Comparison of ENCODE assay signal across 1 cellular context in the genomic region with DNA sequence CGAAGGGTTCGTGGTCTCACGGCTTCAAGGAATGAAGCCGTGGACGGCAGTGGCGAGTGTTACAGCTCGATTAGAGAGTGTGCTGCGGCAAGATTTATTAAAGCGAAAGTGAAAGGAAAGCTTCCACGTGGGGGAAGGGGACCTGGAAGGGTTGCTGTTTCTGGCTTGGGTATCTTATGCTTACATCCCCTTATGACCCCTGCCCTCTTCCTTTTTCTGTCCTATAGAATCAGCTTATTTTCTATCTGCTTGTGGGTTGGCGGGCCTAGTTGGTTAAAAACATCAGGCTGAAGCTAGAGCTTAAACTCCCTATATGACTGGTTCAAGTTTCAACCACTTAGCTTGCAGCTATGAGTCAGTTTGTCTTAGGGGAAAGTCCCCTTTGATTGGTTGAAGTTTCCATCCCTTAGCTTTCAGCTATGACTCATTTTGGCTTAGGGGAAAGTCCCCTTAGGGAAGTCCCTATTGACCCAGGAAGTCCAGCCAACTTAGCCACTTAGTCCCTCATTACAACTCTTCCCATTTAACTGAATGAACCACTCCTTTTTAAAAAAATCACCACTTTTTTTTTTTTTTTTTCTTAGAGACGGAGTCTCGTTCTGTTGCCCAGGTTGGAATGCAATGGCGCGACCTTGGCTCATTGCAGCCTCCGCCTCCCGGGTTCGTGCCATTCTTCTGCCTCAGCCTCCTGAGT.
TF ChIP-seq lines count a peak whose summit lies in the region.

No MANE protein-coding gene starts in this region.

TF ChIP-seq in GM12878, 131 proteins besides CTCF, POLR2A, EP300 and RAD21 (continued from another document and continues in another):
- TF ChIP-seq, protein P1, sequence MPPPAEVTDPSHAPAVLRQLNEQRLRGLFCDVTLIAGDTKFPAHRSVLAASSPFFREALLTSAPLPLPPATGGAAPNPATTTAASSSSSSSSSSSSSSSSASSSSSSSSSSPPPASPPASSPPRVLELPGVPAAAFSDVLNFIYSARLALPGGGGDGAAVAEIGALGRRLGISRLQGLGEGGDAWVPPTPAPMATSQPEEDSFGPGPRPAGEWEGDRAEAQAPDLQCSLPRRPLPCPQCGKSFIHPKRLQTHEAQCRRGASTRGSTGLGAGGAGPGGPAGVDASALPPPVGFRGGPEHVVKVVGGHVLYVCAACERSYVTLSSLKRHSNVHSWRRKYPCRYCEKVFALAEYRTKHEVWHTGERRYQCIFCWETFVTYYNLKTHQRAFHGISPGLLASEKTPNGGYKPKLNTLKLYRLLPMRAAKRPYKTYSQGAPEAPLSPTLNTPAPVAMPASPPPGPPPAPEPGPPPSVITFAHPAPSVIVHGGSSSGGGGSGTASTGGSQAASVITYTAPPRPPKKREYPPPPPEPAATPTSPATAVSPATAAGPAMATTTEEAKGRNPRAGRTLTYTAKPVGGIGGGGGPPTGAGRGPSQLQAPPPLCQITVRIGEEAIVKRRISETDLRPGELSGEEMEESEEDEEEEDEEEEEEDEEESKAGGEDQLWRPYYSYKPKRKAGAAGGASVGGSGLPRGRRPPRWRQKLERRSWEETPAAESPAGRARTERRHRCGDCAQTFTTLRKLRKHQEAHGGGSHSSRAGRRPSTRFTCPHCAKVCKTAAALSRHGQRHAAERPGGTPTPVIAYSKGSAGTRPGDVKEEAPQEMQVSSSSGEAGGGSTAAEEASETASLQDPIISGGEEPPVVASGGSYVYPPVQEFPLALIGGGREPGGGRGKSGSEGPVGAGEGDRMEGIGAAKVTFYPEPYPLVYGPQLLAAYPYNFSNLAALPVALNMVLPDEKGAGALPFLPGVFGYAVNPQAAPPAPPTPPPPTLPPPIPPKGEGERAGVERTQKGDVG (CRISPR knock-in tag; IDR thresholded peaks at IDR 0.05) = no peak
- TF ChIP-seq SUPT20H (IDR thresholded peaks at IDR 0.05; ENCODE audit: borderline replicate concordance, control insufficient read depth, low read depth, low read length) (no peak), STAT1 (conservative IDR thresholded peaks at IDR 0.05) (no peak), HDGF (IDR thresholded peaks at IDR 0.05) (no peak), DPF2 (IDR thresholded peaks at IDR 0.05) (peak; percentile 83; the same call in 1 of the 2 replicates), FOS (IDR thresholded peaks at IDR 0.05; ENCODE audit: borderline replicate concordance, extremely low read depth, insufficient read length) (no peak), ZSCAN29 (IDR thresholded peaks at IDR 0.05) (no peak), CHD1 (IDR thresholded peaks at IDR 0.05; ENCODE audit: low read depth, low read length) (no peak), PAX5 (IDR thresholded peaks at IDR 0.05; ENCODE audit: borderline replicate concordance, low read depth, low read length) (peak; percentile 69; the same call in 1 of the 2 replicates), YY1 (IDR thresholded peaks at IDR 0.05; ENCODE audit: low read depth, low read length) (no peak), HDAC6 (IDR thresholded peaks at IDR 0.05; ENCODE audit: unreplicated experiment) (no peak), ZNF207 (IDR thresholded peaks at IDR 0.05; ENCODE audit: borderline replicate concordance) (no peak), SMAD5 (IDR thresholded peaks at IDR 0.05; ENCODE audit: low read depth) (no peak), ZNF217 (IDR thresholded peaks at IDR 0.05) (peak; percentile 68; the same call in 1 of the 2 replicates), CHD4 (IDR thresholded peaks at IDR 0.05) (no peak), ZNF24 (IDR thresholded peaks at IDR 0.05) (no peak), NR2C2 (IDR thresholded peaks at IDR 0.05; ENCODE audit: borderline replicate concordance, control insufficient read depth, insufficient read length, low read depth) (no peak), CBFB (IDR thresholded peaks at IDR 0.05; ENCODE audit: low read depth) (no peak), NR2F1 (conservative IDR thresholded peaks at IDR 0.05) (peak; percentile 92), BRCA1 (IDR thresholded peaks at IDR 0.05; ENCODE audit: low read depth, low read length) (no peak), WRNIP1 (IDR thresholded peaks at IDR 0.05; ENCODE audit: borderline replicate concordance, low read depth, low read length) (no peak)
- TF ChIP-seq, protein P2, sequence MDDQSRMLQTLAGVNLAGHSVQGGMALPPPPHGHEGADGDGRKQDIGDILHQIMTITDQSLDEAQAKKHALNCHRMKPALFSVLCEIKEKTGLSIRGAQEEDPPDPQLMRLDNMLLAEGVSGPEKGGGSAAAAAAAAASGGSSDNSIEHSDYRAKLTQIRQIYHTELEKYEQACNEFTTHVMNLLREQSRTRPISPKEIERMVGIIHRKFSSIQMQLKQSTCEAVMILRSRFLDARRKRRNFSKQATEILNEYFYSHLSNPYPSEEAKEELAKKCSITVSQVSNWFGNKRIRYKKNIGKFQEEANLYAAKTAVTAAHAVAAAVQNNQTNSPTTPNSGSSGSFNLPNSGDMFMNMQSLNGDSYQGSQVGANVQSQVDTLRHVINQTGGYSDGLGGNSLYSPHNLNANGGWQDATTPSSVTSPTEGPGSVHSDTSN (IDR thresholded peaks at IDR 0.05; ENCODE audit: insufficient replicate concordance, low read depth, low read length) = no peak
- TF ChIP-seq, protein P3, sequence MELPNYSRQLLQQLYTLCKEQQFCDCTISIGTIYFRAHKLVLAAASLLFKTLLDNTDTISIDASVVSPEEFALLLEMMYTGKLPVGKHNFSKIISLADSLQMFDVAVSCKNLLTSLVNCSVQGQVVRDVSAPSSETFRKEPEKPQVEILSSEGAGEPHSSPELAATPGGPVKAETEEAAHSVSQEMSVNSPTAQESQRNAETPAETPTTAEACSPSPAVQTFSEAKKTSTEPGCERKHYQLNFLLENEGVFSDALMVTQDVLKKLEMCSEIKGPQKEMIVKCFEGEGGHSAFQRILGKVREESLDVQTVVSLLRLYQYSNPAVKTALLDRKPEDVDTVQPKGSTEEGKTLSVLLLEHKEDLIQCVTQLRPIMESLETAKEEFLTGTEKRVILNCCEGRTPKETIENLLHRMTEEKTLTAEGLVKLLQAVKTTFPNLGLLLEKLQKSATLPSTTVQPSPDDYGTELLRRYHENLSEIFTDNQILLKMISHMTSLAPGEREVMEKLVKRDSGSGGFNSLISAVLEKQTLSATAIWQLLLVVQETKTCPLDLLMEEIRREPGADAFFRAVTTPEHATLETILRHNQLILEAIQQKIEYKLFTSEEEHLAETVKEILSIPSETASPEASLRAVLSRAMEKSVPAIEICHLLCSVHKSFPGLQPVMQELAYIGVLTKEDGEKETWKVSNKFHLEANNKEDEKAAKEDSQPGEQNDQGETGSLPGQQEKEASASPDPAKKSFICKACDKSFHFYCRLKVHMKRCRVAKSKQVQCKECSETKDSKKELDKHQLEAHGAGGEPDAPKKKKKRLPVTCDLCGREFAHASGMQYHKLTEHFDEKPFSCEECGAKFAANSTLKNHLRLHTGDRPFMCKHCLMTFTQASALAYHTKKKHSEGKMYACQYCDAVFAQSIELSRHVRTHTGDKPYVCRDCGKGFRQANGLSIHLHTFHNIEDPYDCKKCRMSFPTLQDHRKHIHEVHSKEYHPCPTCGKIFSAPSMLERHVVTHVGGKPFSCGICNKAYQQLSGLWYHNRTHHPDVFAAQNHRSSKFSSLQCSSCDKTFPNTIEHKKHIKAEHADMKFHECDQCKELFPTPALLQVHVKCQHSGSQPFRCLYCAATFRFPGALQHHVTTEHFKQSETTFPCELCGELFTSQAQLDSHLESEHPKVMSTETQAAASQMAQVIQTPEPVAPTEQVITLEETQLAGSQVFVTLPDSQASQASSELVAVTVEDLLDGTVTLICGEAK (IDR thresholded peaks at IDR 0.05; ENCODE audit: borderline replicate concordance) = no peak
- TF ChIP-seq, protein P4, sequence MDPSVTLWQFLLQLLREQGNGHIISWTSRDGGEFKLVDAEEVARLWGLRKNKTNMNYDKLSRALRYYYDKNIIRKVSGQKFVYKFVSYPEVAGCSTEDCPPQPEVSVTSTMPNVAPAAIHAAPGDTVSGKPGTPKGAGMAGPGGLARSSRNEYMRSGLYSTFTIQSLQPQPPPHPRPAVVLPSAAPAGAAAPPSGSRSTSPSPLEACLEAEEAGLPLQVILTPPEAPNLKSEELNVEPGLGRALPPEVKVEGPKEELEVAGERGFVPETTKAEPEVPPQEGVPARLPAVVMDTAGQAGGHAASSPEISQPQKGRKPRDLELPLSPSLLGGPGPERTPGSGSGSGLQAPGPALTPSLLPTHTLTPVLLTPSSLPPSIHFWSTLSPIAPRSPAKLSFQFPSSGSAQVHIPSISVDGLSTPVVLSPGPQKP (IDR thresholded peaks at IDR 0.05; ENCODE audit: low read depth, low read length) = no peak
- TF ChIP-seq, protein P5, sequence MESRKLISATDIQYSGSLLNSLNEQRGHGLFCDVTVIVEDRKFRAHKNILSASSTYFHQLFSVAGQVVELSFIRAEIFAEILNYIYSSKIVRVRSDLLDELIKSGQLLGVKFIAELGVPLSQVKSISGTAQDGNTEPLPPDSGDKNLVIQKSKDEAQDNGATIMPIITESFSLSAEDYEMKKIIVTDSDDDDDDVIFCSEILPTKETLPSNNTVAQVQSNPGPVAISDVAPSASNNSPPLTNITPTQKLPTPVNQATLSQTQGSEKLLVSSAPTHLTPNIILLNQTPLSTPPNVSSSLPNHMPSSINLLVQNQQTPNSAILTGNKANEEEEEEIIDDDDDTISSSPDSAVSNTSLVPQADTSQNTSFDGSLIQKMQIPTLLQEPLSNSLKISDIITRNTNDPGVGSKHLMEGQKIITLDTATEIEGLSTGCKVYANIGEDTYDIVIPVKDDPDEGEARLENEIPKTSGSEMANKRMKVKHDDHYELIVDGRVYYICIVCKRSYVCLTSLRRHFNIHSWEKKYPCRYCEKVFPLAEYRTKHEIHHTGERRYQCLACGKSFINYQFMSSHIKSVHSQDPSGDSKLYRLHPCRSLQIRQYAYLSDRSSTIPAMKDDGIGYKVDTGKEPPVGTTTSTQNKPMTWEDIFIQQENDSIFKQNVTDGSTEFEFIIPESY (IDR thresholded peaks at IDR 0.05) = no peak
- TF ChIP-seq, protein P6, sequence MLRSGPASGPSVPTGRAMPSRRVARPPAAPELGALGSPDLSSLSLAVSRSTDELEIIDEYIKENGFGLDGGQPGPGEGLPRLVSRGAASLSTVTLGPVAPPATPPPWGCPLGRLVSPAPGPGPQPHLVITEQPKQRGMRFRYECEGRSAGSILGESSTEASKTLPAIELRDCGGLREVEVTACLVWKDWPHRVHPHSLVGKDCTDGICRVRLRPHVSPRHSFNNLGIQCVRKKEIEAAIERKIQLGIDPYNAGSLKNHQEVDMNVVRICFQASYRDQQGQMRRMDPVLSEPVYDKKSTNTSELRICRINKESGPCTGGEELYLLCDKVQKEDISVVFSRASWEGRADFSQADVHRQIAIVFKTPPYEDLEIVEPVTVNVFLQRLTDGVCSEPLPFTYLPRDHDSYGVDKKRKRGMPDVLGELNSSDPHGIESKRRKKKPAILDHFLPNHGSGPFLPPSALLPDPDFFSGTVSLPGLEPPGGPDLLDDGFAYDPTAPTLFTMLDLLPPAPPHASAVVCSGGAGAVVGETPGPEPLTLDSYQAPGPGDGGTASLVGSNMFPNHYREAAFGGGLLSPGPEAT (IDR thresholded peaks at IDR 0.05; ENCODE audit: low read depth) = peak; percentile 98
- TF ChIP-seq, protein P7, sequence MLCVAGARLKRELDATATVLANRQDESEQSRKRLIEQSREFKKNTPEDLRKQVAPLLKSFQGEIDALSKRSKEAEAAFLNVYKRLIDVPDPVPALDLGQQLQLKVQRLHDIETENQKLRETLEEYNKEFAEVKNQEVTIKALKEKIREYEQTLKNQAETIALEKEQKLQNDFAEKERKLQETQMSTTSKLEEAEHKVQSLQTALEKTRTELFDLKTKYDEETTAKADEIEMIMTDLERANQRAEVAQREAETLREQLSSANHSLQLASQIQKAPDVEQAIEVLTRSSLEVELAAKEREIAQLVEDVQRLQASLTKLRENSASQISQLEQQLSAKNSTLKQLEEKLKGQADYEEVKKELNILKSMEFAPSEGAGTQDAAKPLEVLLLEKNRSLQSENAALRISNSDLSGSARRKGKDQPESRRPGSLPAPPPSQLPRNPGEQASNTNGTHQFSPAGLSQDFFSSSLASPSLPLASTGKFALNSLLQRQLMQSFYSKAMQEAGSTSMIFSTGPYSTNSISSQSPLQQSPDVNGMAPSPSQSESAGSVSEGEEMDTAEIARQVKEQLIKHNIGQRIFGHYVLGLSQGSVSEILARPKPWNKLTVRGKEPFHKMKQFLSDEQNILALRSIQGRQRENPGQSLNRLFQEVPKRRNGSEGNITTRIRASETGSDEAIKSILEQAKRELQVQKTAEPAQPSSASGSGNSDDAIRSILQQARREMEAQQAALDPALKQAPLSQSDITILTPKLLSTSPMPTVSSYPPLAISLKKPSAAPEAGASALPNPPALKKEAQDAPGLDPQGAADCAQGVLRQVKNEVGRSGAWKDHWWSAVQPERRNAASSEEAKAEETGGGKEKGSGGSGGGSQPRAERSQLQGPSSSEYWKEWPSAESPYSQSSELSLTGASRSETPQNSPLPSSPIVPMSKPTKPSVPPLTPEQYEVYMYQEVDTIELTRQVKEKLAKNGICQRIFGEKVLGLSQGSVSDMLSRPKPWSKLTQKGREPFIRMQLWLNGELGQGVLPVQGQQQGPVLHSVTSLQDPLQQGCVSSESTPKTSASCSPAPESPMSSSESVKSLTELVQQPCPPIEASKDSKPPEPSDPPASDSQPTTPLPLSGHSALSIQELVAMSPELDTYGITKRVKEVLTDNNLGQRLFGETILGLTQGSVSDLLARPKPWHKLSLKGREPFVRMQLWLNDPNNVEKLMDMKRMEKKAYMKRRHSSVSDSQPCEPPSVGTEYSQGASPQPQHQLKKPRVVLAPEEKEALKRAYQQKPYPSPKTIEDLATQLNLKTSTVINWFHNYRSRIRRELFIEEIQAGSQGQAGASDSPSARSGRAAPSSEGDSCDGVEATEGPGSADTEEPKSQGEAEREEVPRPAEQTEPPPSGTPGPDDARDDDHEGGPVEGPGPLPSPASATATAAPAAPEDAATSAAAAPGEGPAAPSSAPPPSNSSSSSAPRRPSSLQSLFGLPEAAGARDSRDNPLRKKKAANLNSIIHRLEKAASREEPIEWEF (IDR thresholded peaks at IDR 0.05; ENCODE audit: insufficient replicate concordance, low read depth, low read length) = no peak
- TF ChIP-seq, protein P8, sequence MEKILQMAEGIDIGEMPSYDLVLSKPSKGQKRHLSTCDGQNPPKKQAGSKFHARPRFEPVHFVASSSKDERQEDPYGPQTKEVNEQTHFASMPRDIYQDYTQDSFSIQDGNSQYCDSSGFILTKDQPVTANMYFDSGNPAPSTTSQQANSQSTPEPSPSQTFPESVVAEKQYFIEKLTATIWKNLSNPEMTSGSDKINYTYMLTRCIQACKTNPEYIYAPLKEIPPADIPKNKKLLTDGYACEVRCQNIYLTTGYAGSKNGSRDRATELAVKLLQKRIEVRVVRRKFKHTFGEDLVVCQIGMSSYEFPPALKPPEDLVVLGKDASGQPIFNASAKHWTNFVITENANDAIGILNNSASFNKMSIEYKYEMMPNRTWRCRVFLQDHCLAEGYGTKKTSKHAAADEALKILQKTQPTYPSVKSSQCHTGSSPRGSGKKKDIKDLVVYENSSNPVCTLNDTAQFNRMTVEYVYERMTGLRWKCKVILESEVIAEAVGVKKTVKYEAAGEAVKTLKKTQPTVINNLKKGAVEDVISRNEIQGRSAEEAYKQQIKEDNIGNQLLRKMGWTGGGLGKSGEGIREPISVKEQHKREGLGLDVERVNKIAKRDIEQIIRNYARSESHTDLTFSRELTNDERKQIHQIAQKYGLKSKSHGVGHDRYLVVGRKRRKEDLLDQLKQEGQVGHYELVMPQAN (conservative IDR thresholded peaks at IDR 0.05) = no peak
- TF ChIP-seq, protein P9, sequence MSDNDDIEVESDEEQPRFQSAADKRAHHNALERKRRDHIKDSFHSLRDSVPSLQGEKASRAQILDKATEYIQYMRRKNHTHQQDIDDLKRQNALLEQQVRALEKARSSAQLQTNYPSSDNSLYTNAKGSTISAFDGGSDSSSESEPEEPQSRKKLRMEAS (IDR thresholded peaks at IDR 0.05; ENCODE audit: low read depth, low read length) = no peak
